ENCODE assay signal across 27 cellular contexts in the genomic region with DNA sequence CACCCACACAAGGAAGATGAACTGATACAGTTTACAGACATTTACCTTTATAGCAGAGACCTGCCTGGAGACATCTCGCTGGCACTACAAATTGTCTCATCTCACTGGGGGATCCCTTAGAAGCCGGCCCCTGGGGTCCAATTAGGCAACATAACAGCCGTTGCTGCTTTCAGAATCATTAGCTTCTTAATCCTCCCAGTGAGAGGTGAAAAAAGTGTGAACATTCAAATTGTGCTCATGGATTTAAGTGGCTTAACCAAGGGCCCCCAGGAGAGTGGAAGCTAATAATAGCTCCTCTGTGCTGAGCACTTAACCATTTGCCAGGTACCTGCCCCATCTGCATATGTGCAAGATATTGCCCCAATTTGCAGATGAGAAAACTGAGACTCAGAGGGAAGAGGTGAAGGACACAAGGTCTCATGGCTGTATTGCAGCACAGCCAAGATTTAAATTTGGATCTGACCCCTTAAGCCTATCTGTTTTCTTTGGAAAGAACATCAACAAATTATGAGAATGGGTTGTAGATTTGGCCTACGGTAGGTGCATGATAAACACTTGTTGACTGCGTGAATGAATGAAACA.
DNase-seq lines count a peak whose midpoint lies in the region; ATAC-seq and TF ChIP-seq lines count a peak whose summit lies in the region.
"Had no signal": no experiment of that assay in that cellular context is flagged by ENCODE, and none has a peak within 500 bp of the region (broad histone marks: within the 10 kb centered on the region; RNA-seq: fewer than 3 reads in every experiment).

No MANE protein-coding gene starts in this region.

- no peak overlapping the region for H3K9ac ChIP-seq in HUES48 (ENCODE audit: low read depth, low read length)

- no peak overlapping the region for H3K4me3 Mint-ChIP-seq in natural killer cell
- H3K4me3 Mint-ChIP-seq: activated CD4-positive, alpha-beta T cell treated with anti-CD3 and anti-CD28 coated beads for 36 hours; activated T-helper 17 cell treated with anti-CD3 and anti-CD28 coated beads, Interleukin-2, amount 50 U/mL, for 72 hours; brain had no signal

- ATAC-seq in natural killer cell, result no peak
- ATAC-seq: activated CD4-positive, alpha-beta T cell treated with anti-CD3 and anti-CD28 coated beads for 36 hours; activated T-helper 17 cell treated with anti-CD3 and anti-CD28 coated beads, Interleukin-2, amount 50 U/mL, for 72 hours; HCT116; left ventricle myocardium superior had no signal

- H3K27me3 ChIP-seq in HUES48 (ENCODE audit: control insufficient read depth, insufficient read depth, low read length), result no peaks in the 10 kb centered on the region
- H3K27me3 ChIP-seq in esophagus squamous epithelium, result peaks cover 0 to 3% (median 0%) of the 10 kb centered on the region in 4 donors
- no peaks in the 10 kb centered on the region for H3K27me3 ChIP-seq in SJCRH30

- TF ChIP-seq POLR2A in esophagus squamous epithelium (IDR thresholded peaks at IDR 0.05), result no peak

- H3K36me3 ChIP-seq in HUES48 (ENCODE audit: control insufficient read depth, insufficient read depth, low read length) (no peaks in the 10 kb centered on the region), esophagus squamous epithelium (no peaks in the 10 kb centered on the region), SJCRH30 (peaks cover 27% of the 10 kb centered on the region)
- H3K36me3 ChIP-seq: neutrophil, prostate gland had no signal

- no peak overlapping the region for H3K27ac Mint-ChIP-seq in natural killer cell
- H3K27ac Mint-ChIP-seq: activated CD4-positive, alpha-beta T cell treated with anti-CD3 and anti-CD28 coated beads for 36 hours; activated T-helper 17 cell treated with anti-CD3 and anti-CD28 coated beads, Interleukin-2, amount 50 U/mL, for 72 hours had no signal

- no peaks in the 10 kb centered on the region for H3K9me3 Mint-ChIP-seq in natural killer cell
- H3K9me3 Mint-ChIP-seq: activated T-helper 17 cell treated with anti-CD3 and anti-CD28 coated beads, Interleukin-2, amount 50 U/mL, for 72 hours had no signal

- no peak for TF ChIP-seq CTCF in GM12865 (IDR thresholded peaks at IDR 0.05; ENCODE audit: insufficient read depth, low read depth, low read length, missing control alignments)
- no peak for TF ChIP-seq CTCF in esophagus squamous epithelium (IDR thresholded peaks at IDR 0.05)
- no peak for TF ChIP-seq CTCF in natural killer cell (IDR thresholded peaks at IDR 0.05)

- peaks cover 3 to 20% of the 10 kb centered on the region in 2 donors for H3K27me3 Mint-ChIP-seq in natural killer cell (ENCODE audit: low read depth in 2 of 2)

- H3K4me1 ChIP-seq in HUES48 (ENCODE audit: control insufficient read depth, insufficient read depth, low read length), result peaks cover 44% of the 10 kb centered on the region
- H3K4me1 ChIP-seq in esophagus squamous epithelium, result peaks cover 22 to 83% (median 25%) of the 10 kb centered on the region in 3 donors
- H3K4me1 ChIP-seq in SJCRH30, result peaks cover 11% of the 10 kb centered on the region; the same call in 1 of the 2 replicates

- H3K27ac ChIP-seq in HUES48 (ENCODE audit: low read depth, low read length) (peak overlapping the region; percentile 16), esophagus squamous epithelium (peak overlapping the region in 3 of 4 donors; percentile 6 to 93 (median 89)), SJCRH30 (no peak overlapping the region)
- H3K27ac ChIP-seq: neutrophil, PC-9, prostate gland had no signal

- DNase-seq in GM12865 (ENCODE audit: low read depth) (peak; percentile 12), NCI-H524 treated with DMSO at 0.1 percent for 48 hours (lab: John Stamatoyannopoulos, UW) (peak; percentile 96), esophagus squamous epithelium (lab: John Stamatoyannopoulos, UW) (no peak), natural killer cell (no peak), SJCRH30 (no peak), medulla oblongata (ENCODE audit: extremely low spot score) (no peak)
- DNase-seq: activated CD4-positive, alpha-beta T cell treated with anti-CD3 and anti-CD28 coated beads for 36 hours; activated CD8-positive, alpha-beta memory T cell treated with anti-CD3 and anti-CD28 coated beads, Interleukin-2, amount 50 U/mL, for 4 hours; CD4-positive, alpha-beta memory T cell; DMS53; erythroblast; foreskin melanocyte; hypothalamus; KBM-7; left ventricle myocardium superior; NCI-H2029 treated with DMSO at 0.1 percent for 48 hours; NCI-H526; PC-9; SHP77; small intestine; stimulated activated naive CD4-positive, alpha-beta T cell had no signal

- no peaks in the 10 kb centered on the region for H3K36me3 Mint-ChIP-seq in natural killer cell
- H3K36me3 Mint-ChIP-seq: brain; CD4-positive, alpha-beta memory T cell had no signal

- H3K9me3 ChIP-seq in HUES48 (ENCODE audit: control insufficient read depth, insufficient read depth, low read length), result no peaks in the 10 kb centered on the region
- no peaks in the 10 kb centered on the region for H3K9me3 ChIP-seq in esophagus squamous epithelium
- H3K9me3 ChIP-seq in SJCRH30 (replicated peaks), result no peaks in the 10 kb centered on the region
- H3K9me3 ChIP-seq: neutrophil, prostate gland had no signal

- 66 to 75% methylated on average over 5 of the region's 5 CpGs for WGBS in esophagus squamous epithelium, 2 donors

- intact Hi-C loops in esophagus squamous epithelium (cut with DNase I), result no loop called here
- intact Hi-C loops in natural killer cell (cut with micrococcal nuclease), result no loop called here

- peaks cover 0 to 13% of the 10 kb centered on the region in 2 donors for H3K4me1 Mint-ChIP-seq in natural killer cell

- H3K4me3 ChIP-seq in GM12865 (ENCODE audit: low read depth, low read length) (no peak overlapping the region), HUES48 (ENCODE audit: low read depth, low read length) (no peak overlapping the region), esophagus squamous epithelium (no peak overlapping the region), SJCRH30 (no peak overlapping the region)
- H3K4me3 ChIP-seq: PC-9, prostate gland had no signal

Comparison
In these comparisons a context has a peak if more than half of its experiments do, and no peak if none do; other contexts are left out.
1. DNase-seq: peak in GM12865 (single experiment) and NCI-H524 treated with DMSO at 0.1 percent for 48 hours (single experiment); none in esophagus squamous epithelium (single experiment), natural killer cell (single experiment), SJCRH30 (0 of 2) and medulla oblongata (single experiment).